1 cellular context compared by ENCODE assay signal in genomic region chr20:3744806-3745685, GRCh38.
A peak's percentile ranks its signal among the peaks of the same experiment; 100 is the strongest.
TF ChIP-seq lines count a peak whose summit lies in the region.

No MANE protein-coding gene starts in this region.

TF ChIP-seq in K562, 482 proteins besides CTCF, POLR2A, EP300 and RAD21 (continued from another document and continues in another):
- no peak for TF ChIP-seq ZKSCAN1 (IDR thresholded peaks at IDR 0.05; ENCODE audit: low read depth, low read length)
- TF ChIP-seq, protein P1, sequence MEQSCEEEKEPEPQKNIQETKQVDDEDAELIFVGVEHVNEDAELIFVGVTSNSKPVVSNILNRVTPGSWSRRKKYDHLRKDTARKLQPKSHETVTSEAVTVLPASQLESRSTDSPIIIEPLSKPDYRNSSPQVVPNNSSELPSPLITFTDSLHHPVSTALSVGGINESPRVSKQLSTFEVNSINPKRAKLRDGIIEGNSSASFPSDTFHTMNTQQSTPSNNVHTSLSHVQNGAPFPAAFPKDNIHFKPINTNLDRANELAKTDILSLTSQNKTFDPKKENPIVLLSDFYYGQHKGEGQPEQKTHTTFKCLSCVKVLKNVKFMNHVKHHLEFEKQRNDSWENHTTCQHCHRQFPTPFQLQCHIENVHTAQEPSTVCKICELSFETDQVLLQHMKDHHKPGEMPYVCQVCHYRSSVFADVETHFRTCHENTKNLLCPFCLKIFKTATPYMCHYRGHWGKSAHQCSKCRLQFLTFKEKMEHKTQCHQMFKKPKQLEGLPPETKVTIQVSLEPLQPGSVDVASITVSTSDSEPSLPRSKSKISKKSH (CRISPR knock-in tag; IDR thresholded peaks at IDR 0.05): no peak
- TF ChIP-seq, protein P2, sequence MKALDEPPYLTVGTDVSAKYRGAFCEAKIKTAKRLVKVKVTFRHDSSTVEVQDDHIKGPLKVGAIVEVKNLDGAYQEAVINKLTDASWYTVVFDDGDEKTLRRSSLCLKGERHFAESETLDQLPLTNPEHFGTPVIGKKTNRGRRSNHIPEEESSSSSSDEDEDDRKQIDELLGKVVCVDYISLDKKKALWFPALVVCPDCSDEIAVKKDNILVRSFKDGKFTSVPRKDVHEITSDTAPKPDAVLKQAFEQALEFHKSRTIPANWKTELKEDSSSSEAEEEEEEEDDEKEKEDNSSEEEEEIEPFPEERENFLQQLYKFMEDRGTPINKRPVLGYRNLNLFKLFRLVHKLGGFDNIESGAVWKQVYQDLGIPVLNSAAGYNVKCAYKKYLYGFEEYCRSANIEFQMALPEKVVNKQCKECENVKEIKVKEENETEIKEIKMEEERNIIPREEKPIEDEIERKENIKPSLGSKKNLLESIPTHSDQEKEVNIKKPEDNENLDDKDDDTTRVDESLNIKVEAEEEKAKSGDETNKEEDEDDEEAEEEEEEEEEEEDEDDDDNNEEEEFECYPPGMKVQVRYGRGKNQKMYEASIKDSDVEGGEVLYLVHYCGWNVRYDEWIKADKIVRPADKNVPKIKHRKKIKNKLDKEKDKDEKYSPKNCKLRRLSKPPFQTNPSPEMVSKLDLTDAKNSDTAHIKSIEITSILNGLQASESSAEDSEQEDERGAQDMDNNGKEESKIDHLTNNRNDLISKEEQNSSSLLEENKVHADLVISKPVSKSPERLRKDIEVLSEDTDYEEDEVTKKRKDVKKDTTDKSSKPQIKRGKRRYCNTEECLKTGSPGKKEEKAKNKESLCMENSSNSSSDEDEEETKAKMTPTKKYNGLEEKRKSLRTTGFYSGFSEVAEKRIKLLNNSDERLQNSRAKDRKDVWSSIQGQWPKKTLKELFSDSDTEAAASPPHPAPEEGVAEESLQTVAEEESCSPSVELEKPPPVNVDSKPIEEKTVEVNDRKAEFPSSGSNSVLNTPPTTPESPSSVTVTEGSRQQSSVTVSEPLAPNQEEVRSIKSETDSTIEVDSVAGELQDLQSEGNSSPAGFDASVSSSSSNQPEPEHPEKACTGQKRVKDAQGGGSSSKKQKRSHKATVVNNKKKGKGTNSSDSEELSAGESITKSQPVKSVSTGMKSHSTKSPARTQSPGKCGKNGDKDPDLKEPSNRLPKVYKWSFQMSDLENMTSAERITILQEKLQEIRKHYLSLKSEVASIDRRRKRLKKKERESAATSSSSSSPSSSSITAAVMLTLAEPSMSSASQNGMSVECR (CRISPR knock-in tag; IDR thresholded peaks at IDR 0.05): peak; percentile 42; the same call in 1 of the 2 replicates
- no peak for TF ChIP-seq ARNT (IDR thresholded peaks at IDR 0.05)
- no peak for TF ChIP-seq ZSCAN32 (CRISPR knock-in tag; IDR thresholded peaks at IDR 0.05)
- no peak for TF ChIP-seq MCM5 (IDR thresholded peaks at IDR 0.05; ENCODE audit: low read depth)
- TF ChIP-seq ZNF3 (CRISPR knock-in tag; IDR thresholded peaks at IDR 0.05): no peak
- no peak for TF ChIP-seq GABPB2 (CRISPR knock-in tag; conservative IDR thresholded peaks at IDR 0.05)
- TF ChIP-seq HNRNPLL (IDR thresholded peaks at IDR 0.05; ENCODE audit: low read depth, low read length, poor library complexity, severe bottlenecking): no peak
- TF ChIP-seq HMG20B (CRISPR knock-in tag; IDR thresholded peaks at IDR 0.05): no peak
- no peak for TF ChIP-seq TOE1 (IDR thresholded peaks at IDR 0.05; ENCODE audit: borderline replicate concordance)
- no peak for TF ChIP-seq TOE1 (CRISPR knock-in tag; IDR thresholded peaks at IDR 0.05; ENCODE audit: borderline replicate concordance, low read depth)
- no peak for TF ChIP-seq RBM39 (optimal IDR thresholded peaks at IDR 0.05; ENCODE audit: low read depth, low read length)
- no peak for TF ChIP-seq E2F6 (IDR thresholded peaks at IDR 0.05; ENCODE audit: borderline replicate concordance in 1 of 2, extremely low read depth in 1 of 2, insufficient read depth in 1 of 2, insufficient read length in 1 of 2, low read depth in 1 of 2, low read length in 1 of 2, poor library complexity in 1 of 2, severe bottlenecking in 1 of 2)
- no peak for TF ChIP-seq MITF (IDR thresholded peaks at IDR 0.05)
- TF ChIP-seq BCL6 (CRISPR knock-in tag; IDR thresholded peaks at IDR 0.05): no peak
- no peak for TF ChIP-seq ZNF124 (CRISPR knock-in tag; IDR thresholded peaks at IDR 0.05)
- 0 out of 2 replicates have a peak, but pooled peaks have one; percentile 21 for TF ChIP-seq EGR1 (conservative IDR thresholded peaks at IDR 0.05)
- TF ChIP-seq, protein P3, sequence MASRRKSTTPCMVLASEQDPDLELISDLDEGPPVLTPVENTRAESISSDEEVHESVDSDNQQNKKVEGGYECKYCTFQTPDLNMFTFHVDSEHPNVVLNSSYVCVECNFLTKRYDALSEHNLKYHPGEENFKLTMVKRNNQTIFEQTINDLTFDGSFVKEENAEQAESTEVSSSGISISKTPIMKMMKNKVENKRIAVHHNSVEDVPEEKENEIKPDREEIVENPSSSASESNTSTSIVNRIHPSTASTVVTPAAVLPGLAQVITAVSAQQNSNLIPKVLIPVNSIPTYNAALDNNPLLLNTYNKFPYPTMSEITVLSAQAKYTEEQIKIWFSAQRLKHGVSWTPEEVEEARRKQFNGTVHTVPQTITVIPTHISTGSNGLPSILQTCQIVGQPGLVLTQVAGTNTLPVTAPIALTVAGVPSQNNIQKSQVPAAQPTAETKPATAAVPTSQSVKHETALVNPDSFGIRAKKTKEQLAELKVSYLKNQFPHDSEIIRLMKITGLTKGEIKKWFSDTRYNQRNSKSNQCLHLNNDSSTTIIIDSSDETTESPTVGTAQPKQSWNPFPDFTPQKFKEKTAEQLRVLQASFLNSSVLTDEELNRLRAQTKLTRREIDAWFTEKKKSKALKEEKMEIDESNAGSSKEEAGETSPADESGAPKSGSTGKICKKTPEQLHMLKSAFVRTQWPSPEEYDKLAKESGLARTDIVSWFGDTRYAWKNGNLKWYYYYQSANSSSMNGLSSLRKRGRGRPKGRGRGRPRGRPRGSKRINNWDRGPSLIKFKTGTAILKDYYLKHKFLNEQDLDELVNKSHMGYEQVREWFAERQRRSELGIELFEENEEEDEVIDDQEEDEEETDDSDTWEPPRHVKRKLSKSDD (conservative IDR thresholded peaks at IDR 0.05; ENCODE audit: low read length): no peak
- no peak for TF ChIP-seq BCOR (IDR thresholded peaks at IDR 0.05)
- TF ChIP-seq TRIM28 (IDR thresholded peaks at IDR 0.05): peak; percentile 62; the same call in 1 of the 2 replicates
- no peak for TF ChIP-seq DIDO1 (tag; IDR thresholded peaks at IDR 0.05; ENCODE audit: low read depth)
- TF ChIP-seq, protein P4, sequence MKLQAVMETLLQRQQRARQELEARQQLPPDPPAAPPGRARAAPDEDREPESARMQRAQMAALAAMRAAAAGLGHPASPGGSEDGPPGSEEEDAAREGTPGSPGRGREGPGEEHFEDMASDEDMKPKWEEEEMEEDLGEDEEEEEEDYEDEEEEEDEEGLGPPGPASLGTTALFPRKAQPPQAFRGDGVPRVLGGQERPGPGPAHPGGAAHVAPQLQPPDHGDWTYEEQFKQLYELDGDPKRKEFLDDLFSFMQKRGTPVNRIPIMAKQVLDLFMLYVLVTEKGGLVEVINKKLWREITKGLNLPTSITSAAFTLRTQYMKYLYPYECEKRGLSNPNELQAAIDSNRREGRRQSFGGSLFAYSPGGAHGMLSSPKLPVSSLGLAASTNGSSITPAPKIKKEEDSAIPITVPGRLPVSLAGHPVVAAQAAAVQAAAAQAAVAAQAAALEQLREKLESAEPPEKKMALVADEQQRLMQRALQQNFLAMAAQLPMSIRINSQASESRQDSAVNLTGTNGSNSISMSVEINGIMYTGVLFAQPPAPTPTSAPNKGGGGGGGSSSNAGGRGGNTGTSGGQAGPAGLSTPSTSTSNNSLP (IDR thresholded peaks at IDR 0.05; ENCODE audit: borderline replicate concordance, low read depth, low read length): no peak
- TF ChIP-seq, protein P5, sequence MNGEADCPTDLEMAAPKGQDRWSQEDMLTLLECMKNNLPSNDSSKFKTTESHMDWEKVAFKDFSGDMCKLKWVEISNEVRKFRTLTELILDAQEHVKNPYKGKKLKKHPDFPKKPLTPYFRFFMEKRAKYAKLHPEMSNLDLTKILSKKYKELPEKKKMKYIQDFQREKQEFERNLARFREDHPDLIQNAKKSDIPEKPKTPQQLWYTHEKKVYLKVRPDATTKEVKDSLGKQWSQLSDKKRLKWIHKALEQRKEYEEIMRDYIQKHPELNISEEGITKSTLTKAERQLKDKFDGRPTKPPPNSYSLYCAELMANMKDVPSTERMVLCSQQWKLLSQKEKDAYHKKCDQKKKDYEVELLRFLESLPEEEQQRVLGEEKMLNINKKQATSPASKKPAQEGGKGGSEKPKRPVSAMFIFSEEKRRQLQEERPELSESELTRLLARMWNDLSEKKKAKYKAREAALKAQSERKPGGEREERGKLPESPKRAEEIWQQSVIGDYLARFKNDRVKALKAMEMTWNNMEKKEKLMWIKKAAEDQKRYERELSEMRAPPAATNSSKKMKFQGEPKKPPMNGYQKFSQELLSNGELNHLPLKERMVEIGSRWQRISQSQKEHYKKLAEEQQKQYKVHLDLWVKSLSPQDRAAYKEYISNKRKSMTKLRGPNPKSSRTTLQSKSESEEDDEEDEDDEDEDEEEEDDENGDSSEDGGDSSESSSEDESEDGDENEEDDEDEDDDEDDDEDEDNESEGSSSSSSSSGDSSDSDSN (IDR thresholded peaks at IDR 0.05; ENCODE audit: borderline replicate concordance in 1 of 2, low read depth in 2 of 2, low read length in 2 of 2): no peak
- TF ChIP-seq ATF7 (IDR thresholded peaks at IDR 0.05): peak; percentile 41; the same call in 1 of the 2 replicates
- TF ChIP-seq GTF2F1 (IDR thresholded peaks at IDR 0.05; ENCODE audit: low read depth, low read length): no peak
- TF ChIP-seq POLR3G (IDR thresholded peaks at IDR 0.05; ENCODE audit: extremely low read depth, insufficient read length, insufficient replicate concordance): no peak
- no peak for TF ChIP-seq ZNF551 (CRISPR knock-in tag; IDR thresholded peaks at IDR 0.05)
- no peak for TF ChIP-seq GTF2A2 (tag; IDR thresholded peaks at IDR 0.05)
- TF ChIP-seq NRF1 (conservative IDR thresholded peaks at IDR 0.05 in 1 of 2, IDR thresholded peaks at IDR 0.05 in 1 of 2): peak in 1 of 2 experiments; percentile 34; a peak in 2 of 4 replicates
- TF ChIP-seq, protein P6, sequence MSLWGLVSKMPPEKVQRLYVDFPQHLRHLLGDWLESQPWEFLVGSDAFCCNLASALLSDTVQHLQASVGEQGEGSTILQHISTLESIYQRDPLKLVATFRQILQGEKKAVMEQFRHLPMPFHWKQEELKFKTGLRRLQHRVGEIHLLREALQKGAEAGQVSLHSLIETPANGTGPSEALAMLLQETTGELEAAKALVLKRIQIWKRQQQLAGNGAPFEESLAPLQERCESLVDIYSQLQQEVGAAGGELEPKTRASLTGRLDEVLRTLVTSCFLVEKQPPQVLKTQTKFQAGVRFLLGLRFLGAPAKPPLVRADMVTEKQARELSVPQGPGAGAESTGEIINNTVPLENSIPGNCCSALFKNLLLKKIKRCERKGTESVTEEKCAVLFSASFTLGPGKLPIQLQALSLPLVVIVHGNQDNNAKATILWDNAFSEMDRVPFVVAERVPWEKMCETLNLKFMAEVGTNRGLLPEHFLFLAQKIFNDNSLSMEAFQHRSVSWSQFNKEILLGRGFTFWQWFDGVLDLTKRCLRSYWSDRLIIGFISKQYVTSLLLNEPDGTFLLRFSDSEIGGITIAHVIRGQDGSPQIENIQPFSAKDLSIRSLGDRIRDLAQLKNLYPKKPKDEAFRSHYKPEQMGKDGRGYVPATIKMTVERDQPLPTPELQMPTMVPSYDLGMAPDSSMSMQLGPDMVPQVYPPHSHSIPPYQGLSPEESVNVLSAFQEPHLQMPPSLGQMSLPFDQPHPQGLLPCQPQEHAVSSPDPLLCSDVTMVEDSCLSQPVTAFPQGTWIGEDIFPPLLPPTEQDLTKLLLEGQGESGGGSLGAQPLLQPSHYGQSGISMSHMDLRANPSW (CRISPR knock-in tag; IDR thresholded peaks at IDR 0.05): no peak
- no peak for TF ChIP-seq MNT (conservative IDR thresholded peaks at IDR 0.05)
- TF ChIP-seq JUND (IDR thresholded peaks at IDR 0.05; ENCODE audit: borderline replicate concordance, low read depth, low read length): peak; percentile 76
- peak; percentile 67; the same call in 2 of the 3 replicates for TF ChIP-seq JUND (tag; IDR thresholded peaks at IDR 0.05; ENCODE audit: borderline replicate concordance, low read depth, low read length)
- TF ChIP-seq OTX1 (CRISPR knock-in tag; IDR thresholded peaks at IDR 0.05): no peak
- no peak for TF ChIP-seq HNRNPUL1 (IDR thresholded peaks at IDR 0.05; ENCODE audit: low read length)
- no peak for TF ChIP-seq ZNF347 (CRISPR knock-in tag; IDR thresholded peaks at IDR 0.05; ENCODE audit: low read depth)
- TF ChIP-seq, protein P7, sequence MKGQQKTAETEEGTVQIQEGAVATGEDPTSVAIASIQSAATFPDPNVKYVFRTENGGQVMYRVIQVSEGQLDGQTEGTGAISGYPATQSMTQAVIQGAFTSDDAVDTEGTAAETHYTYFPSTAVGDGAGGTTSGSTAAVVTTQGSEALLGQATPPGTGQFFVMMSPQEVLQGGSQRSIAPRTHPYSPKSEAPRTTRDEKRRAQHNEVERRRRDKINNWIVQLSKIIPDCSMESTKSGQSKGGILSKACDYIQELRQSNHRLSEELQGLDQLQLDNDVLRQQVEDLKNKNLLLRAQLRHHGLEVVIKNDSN (CRISPR knock-in tag; IDR thresholded peaks at IDR 0.05): no peak
- TF ChIP-seq TEAD1 (CRISPR knock-in tag; IDR thresholded peaks at IDR 0.05): peak in 1 of 2 experiments; percentile 44; a peak in 1 of 4 replicates
- TF ChIP-seq NCOA1 (IDR thresholded peaks at IDR 0.05; ENCODE audit: low read depth): no peak
